8 cellular contexts compared by ENCODE assay signal in genomic region chr6:83592770-83593394, GRCh38.
A peak's percentile ranks its signal among the peaks of the same experiment; 100 is the strongest.
DNase-seq lines count a peak whose midpoint lies in the region; ATAC-seq and TF ChIP-seq lines count a peak whose summit lies in the region.

No MANE protein-coding gene starts in this region.

- H3K79me2 ChIP-seq in OCI-LY1 (ENCODE audit: insufficient read depth, low read length): no peaks in the 10 kb centered on the region

- no peaks in the 10 kb centered on the region for H3F3A ChIP-seq in OCI-LY1 (ENCODE audit: insufficient read depth, low read length)

- peaks cover 9% of the 10 kb centered on the region for H3K36me3 Mint-ChIP-seq in glutamatergic neuron (ENCODE audit: unreplicated experiment)
- no peaks in the 10 kb centered on the region for H3K36me3 Mint-ChIP-seq in activated naive CD4-positive, alpha-beta T cell treated with anti-CD3 and anti-CD28 coated beads, Interleukin-2, amount 50 U/mL, for 72 hours

- no peaks in the 10 kb centered on the region for H3K36me3 ChIP-seq in OCI-LY1 (ENCODE audit: insufficient read depth, low read length)

- peaks cover 21% of the 10 kb centered on the region for H3K4me1 Mint-ChIP-seq in glutamatergic neuron (ENCODE audit: low read depth, unreplicated experiment)

- H3K27me3 Mint-ChIP-seq in glutamatergic neuron (ENCODE audit: unreplicated experiment): peaks cover 2% of the 10 kb centered on the region

- no peaks in the 10 kb centered on the region for H3K4me1 ChIP-seq in OCI-LY1 (ENCODE audit: insufficient read depth, low read length, severe bottlenecking)

- H4K20me1 ChIP-seq in OCI-LY1 (ENCODE audit: insufficient read depth, low read length): no peaks in the 10 kb centered on the region

- H3K9me3 ChIP-seq in OCI-LY1 (ENCODE audit: low read length): no peaks in the 10 kb centered on the region

- peak; percentile 95 for ATAC-seq in HG03095 (IDR thresholded peaks at IDR 0.05; ENCODE audit: unreplicated experiment)
- no peak for ATAC-seq in activated naive CD4-positive, alpha-beta T cell treated with anti-CD3 and anti-CD28 coated beads, Interleukin-2, amount 50 U/mL, for 72 hours

- H3K4me2 ChIP-seq in OCI-LY1 (ENCODE audit: low read length): peak overlapping the region; percentile 59

- H3K4me3 ChIP-seq in OCI-LY1 (ENCODE audit: low read depth, low read length, poor library complexity, severe bottlenecking): peak overlapping the region; percentile 38

- no peaks in the 10 kb centered on the region for H3K27me3 ChIP-seq in OCI-LY1 (ENCODE audit: insufficient read depth, low read length)

- TF ChIP-seq CTCF in OCI-LY1 (IDR thresholded peaks at IDR 0.05; ENCODE audit: low read length) (peak; percentile 71), glutamatergic neuron (IDR thresholded peaks at IDR 0.05; ENCODE audit: partially characterized antibody, unreplicated experiment) (peak; percentile 54)

- DNase-seq in CD1c-positive myeloid dendritic cell (ENCODE audit: extremely low spot score) (peak; percentile 18), GM19240 (ENCODE audit: insufficient read length, low spot score) (peak; percentile 6), glutamatergic neuron (no peak), NCI-H1092 treated with DMSO at 0.1 percent for 48 hours (lab: John Stamatoyannopoulos, UW) (no peak)
- DNase-seq in stimulated activated CD4-positive, alpha-beta T cell treated with anti-CD3 and anti-CD28 coated beads, Interleukin-2, amount 100 ng/mL, for 24 hours: no peak
- no peak for DNase-seq in activated naive CD4-positive, alpha-beta T cell treated with anti-CD3 and anti-CD28 coated beads, Interleukin-2, amount 50 U/mL, for 72 hours (ENCODE audit: low spot score in 2 of 2)

- H3K27ac ChIP-seq in OCI-LY1 (ENCODE audit: low read depth, low read length, poor library complexity, severe bottlenecking): no peak overlapping the region

- no peaks in the 10 kb centered on the region for H3K9me2 ChIP-seq in OCI-LY1 (ENCODE audit: low read depth, low read length)

- H3K9ac ChIP-seq in OCI-LY1 (ENCODE audit: low read length): no peak overlapping the region

- no peak overlapping the region for H3K4me3 Mint-ChIP-seq in glutamatergic neuron (ENCODE audit: unreplicated experiment)

- H3K9me3 Mint-ChIP-seq in glutamatergic neuron (ENCODE audit: unreplicated experiment): peaks cover 5% of the 10 kb centered on the region
- no peaks in the 10 kb centered on the region for H3K9me3 Mint-ChIP-seq in activated naive CD4-positive, alpha-beta T cell treated with anti-CD3 and anti-CD28 coated beads, Interleukin-2, amount 50 U/mL, for 72 hours

- H2AFZ ChIP-seq in OCI-LY1 (ENCODE audit: low read length): no peak overlapping the region

- no peak overlapping the region for H3K27ac Mint-ChIP-seq in glutamatergic neuron (ENCODE audit: unreplicated experiment)
- no peak overlapping the region for H3K27ac Mint-ChIP-seq in activated naive CD4-positive, alpha-beta T cell treated with anti-CD3 and anti-CD28 coated beads, Interleukin-2, amount 50 U/mL, for 72 hours

Comparison
In these comparisons a context has a peak if more than half of its experiments do, and no peak if none do; other contexts are left out.
1. DNase-seq: peak in CD1c-positive myeloid dendritic cell (single experiment) and GM19240 (single experiment); none in glutamatergic neuron (single experiment), stimulated activated CD4-positive, alpha-beta T cell treated with anti-CD3 and anti-CD28 coated beads, Interleukin-2, amount 100 ng/mL, for 24 hours (0 of 2), NCI-H1092 treated with DMSO at 0.1 percent for 48 hours (single experiment) and activated naive CD4-positive, alpha-beta T cell treated with anti-CD3 and anti-CD28 coated beads, Interleukin-2, amount 50 U/mL, for 72 hours (0 of 2).